Comparison of ENCODE assay signal across 25 cellular contexts in the genomic region with DNA sequence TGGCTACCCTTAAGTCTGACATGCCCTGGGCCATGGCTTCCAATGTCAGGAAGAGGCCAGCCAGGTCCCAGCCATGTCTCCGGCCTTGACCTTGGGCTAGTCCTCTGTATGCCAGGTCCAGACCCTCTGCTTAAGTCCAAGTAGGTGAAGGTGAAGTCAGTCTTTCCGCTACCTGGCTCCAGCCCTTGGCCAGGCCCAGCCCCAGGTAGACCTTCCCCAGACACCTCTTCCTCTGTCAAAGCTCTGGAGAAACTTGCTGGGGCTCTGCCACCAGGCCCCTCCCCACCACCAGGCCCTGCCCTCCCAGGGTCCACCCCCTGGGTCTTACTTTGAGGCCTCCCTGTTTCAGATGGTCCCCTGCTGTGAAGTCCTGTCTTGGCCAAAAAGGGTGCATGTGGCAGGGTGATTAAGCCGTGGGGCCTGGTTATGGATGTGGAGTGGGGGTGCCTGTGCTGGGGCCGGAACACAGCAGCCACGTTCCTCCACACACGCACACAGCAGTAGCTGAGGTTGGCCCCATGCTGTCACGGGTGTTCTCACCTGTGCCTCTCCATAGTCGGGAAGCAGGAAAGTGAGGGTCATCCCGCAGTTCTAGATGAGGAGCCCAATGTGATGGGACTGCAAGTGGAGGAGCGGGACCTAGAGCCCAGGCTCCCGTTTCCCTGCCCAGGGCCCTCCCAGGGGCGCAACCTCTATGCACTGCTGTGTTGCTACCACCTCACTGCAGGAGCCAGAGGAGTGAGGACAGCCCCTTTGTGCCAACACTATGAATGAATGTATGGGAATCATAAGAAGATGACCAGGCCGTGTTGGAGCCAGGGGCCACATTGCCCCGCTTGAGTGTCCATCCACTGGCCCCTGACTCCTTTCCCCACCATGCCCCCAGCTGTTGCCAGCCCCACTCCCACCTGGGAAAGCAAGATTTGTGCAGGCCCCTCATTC.
"Had no signal": no experiment of that assay in that cellular context is flagged by ENCODE, and none has a peak within 500 bp of the region (broad histone marks: within the 10 kb centered on the region; RNA-seq: fewer than 3 reads in every experiment).

No MANE protein-coding gene starts in this region.

- H3K27me3 ChIP-seq: esophagus squamous epithelium, pancreas, tibial nerve had no signal

- DNase-seq: activated CD4-positive, alpha-beta memory T cell treated with anti-CD3 and anti-CD28 coated beads for 36 hours; activated CD4-positive, alpha-beta T cell treated with anti-CD3 and anti-CD28 coated beads for 4 hours; activated CD8-positive, alpha-beta memory T cell treated with anti-CD3 and anti-CD28 coated beads, Interleukin-2, amount 50 U/mL, for 4 hours; activated gamma-delta T cell treated with Interleukin-2 at 50 U/mL for 16 hours; activated naive CD8-positive, alpha-beta T cell treated with anti-CD3 and anti-CD28 coated beads, Interleukin-2, amount 50 U/mL, for 24 hours; activated T-cell treated with anti-CD3 and anti-CD28 coated beads, Interleukin-2, amount 50 U/mL, for 1 hour; amygdala; central memory CD4-positive, alpha-beta T cell; dermis blood vessel endothelial cell; effector CD4-positive, alpha-beta T cell; esophagus squamous epithelium; foreskin melanocyte; left colon; naive B cell; nephron progenitor cell; pancreas; psoas muscle; stimulated activated naive CD4-positive, alpha-beta T cell treated with Interleukin-2 at 50 U/mL for 16 hours; T-helper 9 cell had no signal

- H3K4me1 Mint-ChIP-seq: mesothelial cell of epicardium, naive B cell had no signal

- H3K9me3 ChIP-seq: pancreas had no signal

- H3K4me3 Mint-ChIP-seq: activated CD4-positive, alpha-beta memory T cell treated with anti-CD3 and anti-CD28 coated beads for 36 hours; activated naive CD4-positive, alpha-beta T cell treated with anti-CD3 and anti-CD28 coated beads, Interleukin-2, amount 50 U/mL, for 24 hours; activated naive CD8-positive, alpha-beta T cell treated with anti-CD3 and anti-CD28 coated beads, Interleukin-2, amount 50 U/mL, for 24 hours; activated T-helper 1 cell treated with anti-CD3 and anti-CD28 coated beads, Interleukin-12 subunit alpha, Interleukin-12 subunit beta, Interleukin-2, Interleukin-4 antibody, amounts not matched to agents 30 ng/mL and 10 ng/mL and 1 ng/mL, durations not matched to agents 14 hours and 24 hours and 36 hours; mesothelial cell of epicardium; naive B cell; nephron progenitor cell; T-helper 1 cell treated with Interleukin-12 subunit alpha and Interleukin-12 subunit beta and Interleukin-4 antibody, amounts not matched to agents 30 μg/mL and 1 μg/mL, for 36 hours had no signal

- H3K27ac ChIP-seq: esophagus squamous epithelium, pancreas, psoas muscle, tibial nerve, VCaP had no signal

- ATAC-seq: activated naive CD8-positive, alpha-beta T cell treated with anti-CD3 and anti-CD28 coated beads, Interleukin-2, amount 50 U/mL, for 24 hours; left colon; pancreas; psoas muscle had no signal

- H3K27ac Mint-ChIP-seq: activated CD4-positive, alpha-beta memory T cell treated with anti-CD3 and anti-CD28 coated beads for 36 hours; activated naive CD4-positive, alpha-beta T cell treated with anti-CD3 and anti-CD28 coated beads, Interleukin-2, amount 50 U/mL, for 24 hours; activated naive CD8-positive, alpha-beta T cell treated with anti-CD3 and anti-CD28 coated beads, Interleukin-2, amount 50 U/mL, for 24 hours; activated T-helper 1 cell treated with anti-CD3 and anti-CD28 coated beads, Interleukin-12 subunit alpha, Interleukin-12 subunit beta, Interleukin-2, Interleukin-4 antibody, amounts not matched to agents 30 ng/mL and 10 ng/mL and 1 ng/mL, durations not matched to agents 14 hours and 24 hours and 36 hours; mesothelial cell of epicardium; nephron progenitor cell; T-helper 1 cell treated with Interleukin-12 subunit alpha and Interleukin-12 subunit beta and Interleukin-4 antibody, amounts not matched to agents 30 μg/mL and 1 μg/mL, for 36 hours had no signal

- H3K4me1 ChIP-seq: pancreas, psoas muscle, tibial nerve had no signal

- H3K27me3 Mint-ChIP-seq: activated naive CD4-positive, alpha-beta T cell treated with anti-CD3 and anti-CD28 coated beads, Interleukin-2, amount 50 U/mL, for 24 hours had no signal
